Comparison of ENCODE assay signal across 10 cellular contexts in the genomic region with DNA sequence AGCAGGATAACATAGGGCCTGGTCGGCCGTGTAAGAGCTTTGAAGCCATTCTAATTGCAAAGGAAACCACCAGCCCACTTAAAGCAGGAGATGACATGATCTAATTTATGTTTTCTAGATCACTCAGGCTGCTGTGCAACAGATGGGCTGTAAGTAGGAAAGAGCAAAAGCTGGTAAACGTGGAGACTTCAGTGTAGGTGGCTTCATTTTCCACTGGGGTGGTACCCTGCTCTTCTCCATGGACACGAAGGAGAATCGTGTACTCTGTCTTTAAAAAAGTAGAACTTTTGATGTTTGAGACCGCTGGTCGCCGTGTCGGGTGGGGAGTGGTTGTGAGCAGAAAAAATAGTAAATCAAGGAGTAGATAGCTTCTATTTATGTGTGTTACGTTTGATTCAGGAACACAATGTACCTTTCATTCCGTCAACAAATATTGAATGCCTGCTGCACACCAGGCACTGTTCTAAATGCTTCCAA. TPM values are rescaled to one million over a fixed set of nuclear protein-coding genes. Genes with fewer than 3 reads are reported as not detected.
DNase-seq lines count a peak whose midpoint lies in the region; ATAC-seq, FAIRE-seq and TF ChIP-seq lines count a peak whose summit lies in the region.
"Had no signal": no experiment of that assay in that cellular context is flagged by ENCODE, and none has a peak within 500 bp of the region (broad histone marks: within the 10 kb centered on the region; RNA-seq: fewer than 3 reads in every experiment).

No MANE protein-coding gene starts in this region.

- DNase-seq in activated effector memory CD4-positive, alpha-beta T cell treated with anti-CD3 and anti-CD28 coated beads, Interleukin-2, amount 50 U/mL, for 16 hours = peak; percentile 63
- DNase-seq in activated effector memory CD4-positive, alpha-beta T cell treated with Interleukin-2 at 50 U/mL for 16 hours = no peak
- no peak for DNase-seq in activated T-helper 2 cell treated with anti-CD3 and anti-CD28 coated beads, Interferon-gamma antibody, Interleukin-2, Interleukin-4, amounts not matched to agents 10 μg/mL and 5 μg/mL and 100 μg/mL, durations not matched to agents 14 hours and 24 hours and 36 hours (ENCODE audit: low spot score)
- DNase-seq in heart left ventricle = no peak
- no peak for DNase-seq in urothelium cell line (ENCODE audit: low spot score)
- DNase-seq in coronary artery (ENCODE audit: low spot score) = no peak
- DNase-seq: NCI-H510A, SW 1271 had no signal

- H3K36me3 ChIP-seq in heart left ventricle = no peaks in the 10 kb centered on the region

- no peaks in the 10 kb centered on the region for H3K9me3 ChIP-seq in heart left ventricle

- H3K27ac ChIP-seq in heart left ventricle (peak overlapping the region; percentile 47 to 92 (median 73)), temporal lobe (ENCODE audit: low read depth, low read length) (peak overlapping the region; percentile 71), coronary artery (peak overlapping the region in 1 of 2 donors; percentile 68)

- intact Hi-C loops in activated T-helper 2 cell treated with anti-CD3 and anti-CD28 coated beads, Interferon-gamma antibody, Interleukin-2, Interleukin-4, amounts not matched to agents 10 μg/mL and 5 μg/mL and 100 μg/mL, durations not matched to agents 14 hours and 24 hours and 36 hours (cut with micrococcal nuclease) = loop anchor here (1.0 kb wide), 1 partner anchor 22 kb away; no protein-coding TSS in a partner anchor
- intact Hi-C loops in heart left ventricle (cut with DNase I) = no loop called here

- H3K27me3 ChIP-seq in heart left ventricle = no peaks in the 10 kb centered on the region

- ATAC-seq in heart left ventricle = peak in 3 of 4 donors; percentile 29 to 52 (median 34)
- no peak for ATAC-seq in GM18517 (IDR thresholded peaks at IDR 0.05; ENCODE audit: unreplicated experiment)

- no peaks in the 10 kb centered on the region for H3K27me3 Mint-ChIP-seq in activated T-helper 2 cell treated with anti-CD3 and anti-CD28 coated beads, Interferon-gamma antibody, Interleukin-2, Interleukin-4, amounts not matched to agents 10 μg/mL and 5 μg/mL and 100 μg/mL, durations not matched to agents 14 hours and 24 hours and 36 hours (ENCODE audit: low read depth)

- H3K4me1 ChIP-seq in heart left ventricle = peaks cover 0 to 94% (median 23%) of the 10 kb centered on the region in 12 donors

- H3K4me3 Mint-ChIP-seq in activated T-helper 2 cell treated with anti-CD3 and anti-CD28 coated beads, Interferon-gamma antibody, Interleukin-2, Interleukin-4, amounts not matched to agents 10 μg/mL and 5 μg/mL and 100 μg/mL, durations not matched to agents 14 hours and 24 hours and 36 hours (ENCODE audit: low read depth) = peak overlapping the region; percentile 60

- peak overlapping the region in 1 of 12 donors; percentile 13 for H3K4me3 ChIP-seq in heart left ventricle
- H3K4me3 ChIP-seq in coronary artery = no peak overlapping the region

- TF ChIP-seq POLR2A in heart left ventricle (IDR thresholded peaks at IDR 0.05) = no peak

- peaks cover 66% of the 10 kb centered on the region for H3K4me1 Mint-ChIP-seq in activated T-helper 2 cell treated with anti-CD3 and anti-CD28 coated beads, Interferon-gamma antibody, Interleukin-2, Interleukin-4, amounts not matched to agents 10 μg/mL and 5 μg/mL and 100 μg/mL, durations not matched to agents 14 hours and 24 hours and 36 hours (ENCODE audit: low read depth)

- TF ChIP-seq CTCF in heart left ventricle (IDR thresholded peaks at IDR 0.05) = no peak
- no peak for TF ChIP-seq CTCF in coronary artery (IDR thresholded peaks at IDR 0.05)

- H3K36me3 Mint-ChIP-seq in activated T-helper 2 cell treated with anti-CD3 and anti-CD28 coated beads, Interferon-gamma antibody, Interleukin-2, Interleukin-4, amounts not matched to agents 10 μg/mL and 5 μg/mL and 100 μg/mL, durations not matched to agents 14 hours and 24 hours and 36 hours (ENCODE audit: low read depth) = peaks cover 51% of the 10 kb centered on the region

- 53 to 61% (median 56%) methylated on average over 11 of the region's 11 CpGs for WGBS in heart left ventricle, 4 donors

- peaks cover 4% of the 10 kb centered on the region for H3K9me3 Mint-ChIP-seq in activated T-helper 2 cell treated with anti-CD3 and anti-CD28 coated beads, Interferon-gamma antibody, Interleukin-2, Interleukin-4, amounts not matched to agents 10 μg/mL and 5 μg/mL and 100 μg/mL, durations not matched to agents 14 hours and 24 hours and 36 hours

- no peak for FAIRE-seq in urothelium cell line (lab: Jason Lieb, UNC)

- peak overlapping the region; percentile 95 for H3K27ac Mint-ChIP-seq in activated T-helper 2 cell treated with anti-CD3 and anti-CD28 coated beads, Interferon-gamma antibody, Interleukin-2, Interleukin-4, amounts not matched to agents 10 μg/mL and 5 μg/mL and 100 μg/mL, durations not matched to agents 14 hours and 24 hours and 36 hours

RNA-seq across cellular contexts. Expression of a gene that starts 6.4 kb away (rescaled TPM):
- 4.6 and 4.7 TPM in 2 replicates for total RNA-seq in activated T-helper 2 cell treated with anti-CD3 and anti-CD28 coated beads, Interferon-gamma antibody, Interleukin-2, Interleukin-4, amounts not matched to agents 10 μg/mL and 5 μg/mL and 100 μg/mL, durations not matched to agents 14 hours and 24 hours and 36 hours
- total RNA-seq in heart left ventricle = 1 to 10 TPM in 2 of 9 donors, under 1 TPM in 7; 0.07 to 3.8 (median 0.50) TPM
- under 1 TPM; 0.38 to 0.47 TPM for polyA plus RNA-seq in heart left ventricle
- 0.49 TPM for total RNA-seq in temporal lobe

RNA-seq across cellular contexts. Expression of a gene that starts 26.0 kb away (rescaled TPM):
- total RNA-seq in activated T-helper 2 cell treated with anti-CD3 and anti-CD28 coated beads, Interferon-gamma antibody, Interleukin-2, Interleukin-4, amounts not matched to agents 10 μg/mL and 5 μg/mL and 100 μg/mL, durations not matched to agents 14 hours and 24 hours and 36 hours = 51.2 and 52.1 TPM in 2 replicates
- total RNA-seq in heart left ventricle (10 to 100 TPM; 16.0 to 27.3 (median 22.0) TPM), temporal lobe (21.1 TPM)
- 10 to 100 TPM in 1 of 2 donors, 1 to 10 TPM in 1; 4.2 to 15.3 TPM for polyA plus RNA-seq in heart left ventricle

RNA-seq across cellular contexts. Expression of a gene that starts 26.4 kb away (rescaled TPM):
- 64.8 and 71.1 TPM in 2 replicates for total RNA-seq in activated T-helper 2 cell treated with anti-CD3 and anti-CD28 coated beads, Interferon-gamma antibody, Interleukin-2, Interleukin-4, amounts not matched to agents 10 μg/mL and 5 μg/mL and 100 μg/mL, durations not matched to agents 14 hours and 24 hours and 36 hours
- total RNA-seq in heart left ventricle (10 to 100 TPM in 2 of 9 donors, 1 to 10 TPM in 7; 2.4 to 11.0 (median 6.3) TPM), temporal lobe (3.4 TPM)
- 10 to 100 TPM in 1 of 2 donors, 1 to 10 TPM in 1; 2.2 to 19.5 TPM for polyA plus RNA-seq in heart left ventricle

RNA-seq across cellular contexts. Expression of a gene that starts 50.0 kb away (rescaled TPM):
- 103 and 107 TPM in 2 replicates for total RNA-seq in activated T-helper 2 cell treated with anti-CD3 and anti-CD28 coated beads, Interferon-gamma antibody, Interleukin-2, Interleukin-4, amounts not matched to agents 10 μg/mL and 5 μg/mL and 100 μg/mL, durations not matched to agents 14 hours and 24 hours and 36 hours
- 100 to 1,000 TPM in 1 of 9 donors, 10 to 100 TPM in 8; 61.9 to 101 (median 86.2) TPM for total RNA-seq in heart left ventricle
- 100 to 1,000 TPM in 1 of 2 donors, 10 to 100 TPM in 1; 50.7 to 114 TPM for polyA plus RNA-seq in heart left ventricle
- 38.4 TPM for total RNA-seq in temporal lobe

RNA-seq across cellular contexts. Expression of a gene that starts 59.6 kb away (rescaled TPM):
- 9.2 TPM in 2 replicates for total RNA-seq in activated T-helper 2 cell treated with anti-CD3 and anti-CD28 coated beads, Interferon-gamma antibody, Interleukin-2, Interleukin-4, amounts not matched to agents 10 μg/mL and 5 μg/mL and 100 μg/mL, durations not matched to agents 14 hours and 24 hours and 36 hours
- total RNA-seq in heart left ventricle = 10 to 100 TPM; 48.3 to 69.8 (median 57.2) TPM
- polyA plus RNA-seq in heart left ventricle = 10 to 100 TPM; 32.6 to 34.2 TPM
- total RNA-seq in temporal lobe = 14.3 TPM
